In genomic region chr10:84415539-84416244, GRCh38 we compare ENCODE assay signal across 17 cellular contexts.
DNase-seq lines count a peak whose midpoint lies in the region; ATAC-seq and TF ChIP-seq lines count a peak whose summit lies in the region.
"Had no signal": no experiment of that assay in that cellular context is flagged by ENCODE, and none has a peak within 500 bp of the region (broad histone marks: within the 10 kb centered on the region; RNA-seq: fewer than 3 reads in every experiment).

No MANE protein-coding gene starts in this region.

- H3K4me3 Mint-ChIP-seq in MCF 10A (ENCODE audit: unreplicated experiment), result peak overlapping the region; percentile 53

- H3K27ac Mint-ChIP-seq in MCF 10A (ENCODE audit: low read depth, unreplicated experiment), result no peak overlapping the region

- H3K9me3 ChIP-seq in right lobe of liver, result no peaks in the 10 kb centered on the region

- H3K4me1 ChIP-seq in right lobe of liver, result peaks cover 0 to 6% (median 0%) of the 10 kb centered on the region in 4 donors
- H3K4me1 ChIP-seq: vagina had no signal

- peaks cover under 1% of the 10 kb centered on the region for H3K36me3 Mint-ChIP-seq in MCF 10A (ENCODE audit: insufficient read depth, unreplicated experiment)

- peaks cover 29% of the 10 kb centered on the region for H3K9me3 Mint-ChIP-seq in MCF 10A (ENCODE audit: unreplicated experiment)

- TF ChIP-seq POLR2A in right lobe of liver (IDR thresholded peaks at IDR 0.05), result no peak

- POLR2A ChIA-PET in MCF 10A (lab: Yijun Ruan, JAX), result no interaction called here

- CTCF ChIA-PET in MCF 10A (lab: Yijun Ruan, JAX), result interaction anchor here (0.8 to 1.0 kb wide), 2 partner anchors 22 to 61 kb away, joined by 3 to 4 read pairs; no protein-coding TSS in a partner anchor

- ATAC-seq in right lobe of liver (peak; percentile 93 to 99 (median 96)), HG02610 (IDR thresholded peaks at IDR 0.05; ENCODE audit: unreplicated experiment) (no peak)

- DNase-seq in AG10803 (ENCODE audit: low read depth), result peak; percentile 15
- DNase-seq in LNCaP clone FGC (ENCODE audit: low read depth), result peak; percentile 14
- peak; percentile 79 for DNase-seq in MCF 10A (ENCODE audit: unreplicated experiment)
- peak; percentile 31 to 74 (median 66) for DNase-seq in right lobe of liver
- no peak for DNase-seq in NCI-H2081 (lab: John Stamatoyannopoulos, UW)
- no peak for DNase-seq in DMS79 (lab: John Stamatoyannopoulos, UW)
- no peak for DNase-seq in SKM-1 treated with dmso at 0.1 percent for 144 hours (lab: John Stamatoyannopoulos, UW; ENCODE audit: unreplicated experiment)
- DNase-seq: activated CD4-positive, alpha-beta T cell treated with anti-CD3 and anti-CD28 coated beads for 4 hours; activated gamma-delta T cell; amygdala; hippocampal formation; PC-9; stimulated activated CD4-positive, alpha-beta T cell treated with anti-CD3 and anti-CD28 coated beads, Interleukin-2, amount 100 ng/mL, for 48 hours had no signal

- H3K4me1 Mint-ChIP-seq in MCF 10A (ENCODE audit: insufficient read depth, unreplicated experiment), result peaks cover 8% of the 10 kb centered on the region

- no TSS peak for BruUV-seq in MCF 10A (replicated peaks; lab: Mats Ljungman, UMichigan)

- no peak overlapping the region for H3K27ac ChIP-seq in right lobe of liver
- H3K27ac ChIP-seq: PC-9, SK-N-MC, skin epidermis, vagina had no signal

- TF ChIP-seq CTCF in AG10803 (conservative IDR thresholded peaks at IDR 0.05; ENCODE audit: low read length) (no peak), LNCaP clone FGC (IDR thresholded peaks at IDR 0.05; ENCODE audit: control insufficient read depth, extremely low read depth, insufficient read depth) (no peak), MCF 10A (IDR thresholded peaks at IDR 0.05; ENCODE audit: unreplicated experiment) (no peak), right lobe of liver (IDR thresholded peaks at IDR 0.05) (no peak)

- H3K36me3 ChIP-seq in right lobe of liver, result no peaks in the 10 kb centered on the region
- H3K36me3 ChIP-seq: vagina had no signal

- H3K27me3 ChIP-seq in right lobe of liver, result no peaks in the 10 kb centered on the region
- H3K27me3 ChIP-seq: vagina had no signal

- intact Hi-C loops in MCF 10A (cut with micrococcal nuclease), result no loop called here
- intact Hi-C loops in right lobe of liver (cut with DNase I), result loop anchor here in 1 of 2 donors (5.0 kb wide), 1 partner anchor 43 kb away; no protein-coding TSS in a partner anchor

- H3K27me3 Mint-ChIP-seq in MCF 10A (ENCODE audit: insufficient read depth, unreplicated experiment), result no peaks in the 10 kb centered on the region

- H3K4me3 ChIP-seq in AG10803 (ENCODE audit: low read length), result no peak overlapping the region
- no peak overlapping the region for H3K4me3 ChIP-seq in LNCaP clone FGC (ENCODE audit: low read depth, low read length)
- no peak overlapping the region for H3K4me3 ChIP-seq in right lobe of liver
- H3K4me3 ChIP-seq: PC-9, SK-N-MC, skin epidermis, vagina had no signal

- 0% methylated on average over 1 of the region's 10 CpGs for whole genome bisulfite sequencing in right lobe of liver (ENCODE audit: insufficient coverage, low coverage, low lambda C conversion rate, missing lambda C conversion rate)

Comparison
In these comparisons a context has a peak if more than half of its experiments do, and no peak if none do; other contexts are left out.
1. DNase-seq: peak in AG10803 (single experiment), LNCaP clone FGC (single experiment), MCF 10A (single experiment) and right lobe of liver (3 of 3); none in NCI-H2081 (0 of 2), DMS79 (single experiment) and SKM-1 treated with dmso at 0.1 percent for 144 hours (single experiment).